27 cellular contexts compared by ENCODE assay signal in the genomic region with DNA sequence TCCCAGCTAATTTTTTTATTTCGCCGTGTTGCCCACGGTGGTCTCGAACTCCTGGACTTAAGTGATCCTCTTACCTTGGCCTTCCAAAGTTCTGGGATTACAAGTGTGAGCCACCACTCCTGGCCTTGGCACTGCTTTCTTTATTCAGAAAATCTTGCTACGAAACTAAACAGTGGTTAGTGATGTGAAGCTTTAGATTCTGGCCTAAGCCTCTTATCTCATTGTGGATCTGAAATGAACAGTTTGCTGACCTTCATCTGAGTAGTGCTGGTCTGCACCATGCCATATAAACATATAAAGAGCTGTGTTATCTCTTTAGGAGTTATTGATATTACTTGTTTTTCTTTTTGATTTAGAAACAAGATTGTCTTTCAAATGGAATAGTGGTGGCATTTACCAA.
"Had no signal": no experiment of that assay in that cellular context is flagged by ENCODE, and none has a peak within 500 bp of the region (broad histone marks: within the 10 kb centered on the region; RNA-seq: fewer than 3 reads in every experiment).

No MANE protein-coding gene starts in this region.

- DNase-seq: activated B cell treated with CpG ODN at 0.5 μM for 24 hours; activated CD4-positive, alpha-beta T cell treated with anti-CD3 and anti-CD28 coated beads for 48 hours; activated CD4-positive, alpha-beta T cell treated with anti-CD3 and anti-CD28 coated beads, Interleukin-2, amount 50 U/mL, for 1 hour; activated CD4-positive, alpha-beta T cell treated with anti-CD3 and anti-CD28 coated beads, Interleukin-2, amount 50 U/mL, for 48 hours; activated CD8-positive, alpha-beta memory T cell treated with anti-CD3 and anti-CD28 coated beads for 24 hours; activated CD8-positive, alpha-beta T cell treated with anti-CD3 and anti-CD28 coated beads for 36 hours; activated effector memory CD4-positive, alpha-beta T cell treated with anti-CD3 and anti-CD28 coated beads, Interleukin-2, amount 50 U/mL, for 16 hours; activated naive CD4-positive, alpha-beta T cell treated with anti-CD3 and anti-CD28 coated beads for 36 hours; activated naive CD8-positive, alpha-beta T cell treated with anti-CD3 and anti-CD28 coated beads for 36 hours; activated naive CD8-positive, alpha-beta T cell treated with anti-CD3 and anti-CD28 coated beads, Interleukin-2, amount 50 U/mL, for 24 hours; activated T-cell treated with anti-CD3 and anti-CD28 coated beads, Interleukin-2, amount 50 U/mL, for 48 hours; adrenal gland; central memory CD4-positive, alpha-beta T cell; cerebellar nuclear complex; colonic mucosa; effector CD8-positive, alpha-beta T cell; foreskin keratinocyte; gastrocnemius medialis; heart right ventricle; T-helper 2 cell had no signal

- H2AFZ ChIP-seq: hepatocyte had no signal

- H3K9me3 ChIP-seq: adrenal gland, ascending aorta, breast epithelium, colonic mucosa, gastrocnemius medialis, heart right ventricle had no signal

- H3K27me3 ChIP-seq: adrenal gland, ascending aorta, breast epithelium, cardiac muscle cell, colonic mucosa, foreskin keratinocyte, gastrocnemius medialis, heart right ventricle, hepatocyte had no signal

- H3K36me3 ChIP-seq: adrenal gland, ascending aorta, breast epithelium, cardiac muscle cell, colonic mucosa, gastrocnemius medialis, heart right ventricle had no signal

- H3K27ac ChIP-seq: adrenal gland, ascending aorta, breast epithelium, cardiac muscle cell, colonic mucosa, epithelial cell of prostate, foreskin keratinocyte, gastrocnemius medialis, heart right ventricle, hepatocyte had no signal

- H3K4me3 ChIP-seq: adrenal gland, ascending aorta, breast epithelium, cardiac muscle cell, colonic mucosa, gastrocnemius medialis, heart right ventricle, hepatocyte had no signal

- ATAC-seq: activated CD4-positive, CD25-positive, alpha-beta regulatory T cell treated with anti-CD3 and anti-CD28 coated beads, Interleukin-2, amount 50 U/mL, for 24 hours; activated CD8-positive, alpha-beta T cell treated with anti-CD3 and anti-CD28 coated beads for 36 hours; activated naive CD8-positive, alpha-beta T cell treated with anti-CD3 and anti-CD28 coated beads, Interleukin-2, amount 50 U/mL, for 24 hours; esophagus mucosa; foreskin keratinocyte; gastrocnemius medialis; heart right ventricle had no signal

- H3K4me1 ChIP-seq: breast epithelium, colonic mucosa had no signal

- H3K4me2 ChIP-seq: hepatocyte had no signal
